Comparison of ENCODE assay signal across 8 cellular contexts in the genomic region with DNA sequence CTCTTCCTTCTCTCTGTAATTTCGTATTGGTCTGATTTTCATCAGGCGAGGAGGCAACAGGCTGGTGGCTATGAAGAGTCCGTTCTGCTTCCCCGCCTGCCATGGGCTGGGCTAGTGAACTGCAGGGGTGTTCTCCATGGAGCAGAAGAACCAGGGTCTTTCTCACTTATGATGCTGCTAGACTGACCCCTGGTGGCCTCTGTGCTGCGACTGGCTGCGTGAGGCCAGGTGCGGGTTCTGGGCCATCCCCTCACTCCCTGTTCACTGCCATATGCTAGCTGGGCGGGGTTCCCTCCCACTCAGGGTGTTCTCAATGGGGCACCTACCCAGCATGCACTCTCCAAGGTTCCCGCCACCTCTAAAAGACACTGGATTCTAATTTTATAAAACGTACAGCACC. TPM values are rescaled to one million over a fixed set of nuclear protein-coding genes. Genes with fewer than 3 reads are reported as not detected.
A peak's percentile ranks its signal among the peaks of the same experiment; 100 is the strongest.
DNase-seq lines count a peak whose midpoint lies in the region; ATAC-seq, FAIRE-seq and TF ChIP-seq lines count a peak whose summit lies in the region.

No MANE protein-coding gene starts in this region.

- in situ Hi-C loops in G401 (cut with HindIII; ENCODE audit: low sequenced_read_pairs), result no loop called here

- DNase-seq in G401 (ENCODE audit: low spot score) (peak; percentile 47), LNCaP clone FGC (ENCODE audit: low read depth) (no peak), retina (peak; percentile 29), GOT3 (lab: John Stamatoyannopoulos, UW) (no peak), H54 (ENCODE audit: insufficient read length, low spot score) (no peak)
- DNase-seq in activated CD4-positive, CD25-positive, alpha-beta regulatory T cell treated with anti-CD3 and anti-CD28 coated beads, Interleukin-2, amount 50 U/mL, for 72 hours, result peak; percentile 51
- DNase-seq in effector CD8-positive, alpha-beta T cell (lab: John Stamatoyannopoulos, UW), result peak; percentile 57

- H3K4me3 ChIP-seq in LNCaP clone FGC (ENCODE audit: low read depth, low read length), result no peak overlapping the region

- TF ChIP-seq POLR2A in H54 (IDR thresholded peaks at IDR 0.05; ENCODE audit: low read depth, low read length), result no peak

- FAIRE-seq in H54 (lab: Jason Lieb, UNC), result no peak

- peak; percentile 34; the same call in 1 of the 2 replicates for TF ChIP-seq CTCF in LNCaP clone FGC (IDR thresholded peaks at IDR 0.05; ENCODE audit: control insufficient read depth, extremely low read depth, insufficient read depth)

- no peak for ATAC-seq in HG03342 (IDR thresholded peaks at IDR 0.05; ENCODE audit: unreplicated experiment)

RNA-seq across cellular contexts. Expression of gene ZAP70, which starts 35.0 kb away (rescaled TPM):
- not detected in 2 replicates for total RNA-seq in G401 (2014; rRNA removed; shearing (Covaris generic))

Comparison
In these comparisons a context has a peak if more than half of its experiments do, and no peak if none do; other contexts are left out.
1. DNase-seq: peak in G401 (single experiment), activated CD4-positive, CD25-positive, alpha-beta regulatory T cell treated with anti-CD3 and anti-CD28 coated beads, Interleukin-2, amount 50 U/mL, for 72 hours (single experiment), effector CD8-positive, alpha-beta T cell (single experiment) and retina (single experiment); none in LNCaP clone FGC (single experiment), GOT3 (single experiment) and H54 (single experiment).